In genomic region chr1:205261946-205262668, GRCh38 we compare ENCODE assay signal across 1 cellular context.
TF ChIP-seq lines count a peak whose summit lies in the region.

No MANE protein-coding gene starts in this region.

TF ChIP-seq in endothelial cell of umbilical vein, 7 proteins besides CTCF, POLR2A, EP300 and RAD21:
- no peak for TF ChIP-seq JUN (IDR thresholded peaks at IDR 0.05; ENCODE audit: borderline replicate concordance, insufficient read depth, insufficient read length, low read depth)
- no peak for TF ChIP-seq GATA2 (IDR thresholded peaks at IDR 0.05; ENCODE audit: insufficient read depth, insufficient read length, low read depth, low read length)
- TF ChIP-seq FOS (IDR thresholded peaks at IDR 0.05; ENCODE audit: borderline replicate concordance, insufficient read depth, low read length) = no peak
- TF ChIP-seq EZH2 (IDR thresholded peaks at IDR 0.05; ENCODE audit: borderline replicate concordance, low read depth, low read length, severe bottlenecking) = no peak
- TF ChIP-seq MYC (IDR thresholded peaks at IDR 0.05; ENCODE audit: low read depth, low read length) = no peak
- no peak for TF ChIP-seq MAX (IDR thresholded peaks at IDR 0.05; ENCODE audit: insufficient read depth, insufficient read length)
- no peak for TF ChIP-seq POLR2AphosphoS5 (IDR thresholded peaks at IDR 0.05; ENCODE audit: insufficient read depth, low read depth, low read length)
